8 cellular contexts compared by ENCODE assay signal in genomic region chr1:30754684-30755171, GRCh38. TPM values are rescaled to one million over a fixed set of nuclear protein-coding genes. Genes with fewer than 3 reads are reported as not detected.
DNase-seq lines count a peak whose midpoint lies in the region; ATAC-seq lines count a peak whose summit lies in the region.

No MANE protein-coding gene starts in this region.

- peaks cover 37 to 41% of the 10 kb centered on the region in 2 donors for H3K36me3 Mint-ChIP-seq in activated naive CD4-positive, alpha-beta T cell treated with anti-CD3 and anti-CD28 coated beads, Interleukin-2, amount 50 U/mL, for 72 hours

- H3K4me2 ChIP-seq in BLaER1 = peak overlapping the region; percentile 98

- H3K36me3 ChIP-seq in BLaER1 = peaks cover 52% of the 10 kb centered on the region
- H3K36me3 ChIP-seq in MG63 = no peaks in the 10 kb centered on the region

- H3K4me3 ChIP-seq in BLaER1 = peak overlapping the region; percentile 93
- H3K4me3 ChIP-seq in MG63 = no peak overlapping the region

- H3K27me3 ChIP-seq in BLaER1 (no peaks in the 10 kb centered on the region), MG63 (no peaks in the 10 kb centered on the region)

- peaks cover 70% of the 10 kb centered on the region for H3K4me1 ChIP-seq in BLaER1

- no peaks in the 10 kb centered on the region for H3K9me3 Mint-ChIP-seq in activated naive CD4-positive, alpha-beta T cell treated with anti-CD3 and anti-CD28 coated beads, Interleukin-2, amount 50 U/mL, for 72 hours

- peak in 1 of 2 donors; percentile 70 for DNase-seq in activated naive CD4-positive, alpha-beta T cell treated with anti-CD3 and anti-CD28 coated beads, Interleukin-2, amount 50 U/mL, for 72 hours (ENCODE audit: low spot score in 2 of 2)
- no peak for DNase-seq in NK-92 treated with Interleukin-12 subunit alpha and Interleukin-12 subunit beta, amount 100 ng/mL, for 24 hours (lab: John Stamatoyannopoulos, UW)
- DNase-seq in MG63 = no peak
- DNase-seq in stimulated activated naive CD4-positive, alpha-beta T cell treated with Interleukin-2 at 50 U/mL for 16 hours (lab: John Stamatoyannopoulos, UW) = no peak
- no peak for DNase-seq in stimulated activated CD4-positive, alpha-beta T cell treated with anti-CD3 and anti-CD28 coated beads, Interleukin-12 subunit alpha, Interleukin-12 subunit beta, amount 100 ng/mL, for 4 hours

- ATAC-seq in GM19035 (IDR thresholded peaks at IDR 0.05; ENCODE audit: unreplicated experiment) = peak; percentile 41
- ATAC-seq in HG03159 (IDR thresholded peaks at IDR 0.05; ENCODE audit: unreplicated experiment) = peak; percentile 44
- peak; percentile 13 to 57 for ATAC-seq in activated naive CD4-positive, alpha-beta T cell treated with anti-CD3 and anti-CD28 coated beads, Interleukin-2, amount 50 U/mL, for 72 hours

- peak overlapping the region; percentile 98 for H3K27ac ChIP-seq in BLaER1

- H3K9me3 ChIP-seq in BLaER1 (no peaks in the 10 kb centered on the region), MG63 (no peaks in the 10 kb centered on the region)

- peak overlapping the region; percentile 76 to 98 for H3K27ac Mint-ChIP-seq in activated naive CD4-positive, alpha-beta T cell treated with anti-CD3 and anti-CD28 coated beads, Interleukin-2, amount 50 U/mL, for 72 hours

- peak overlapping the region; percentile 98 for H3K9ac ChIP-seq in BLaER1

- H4K20me1 ChIP-seq in BLaER1 = peaks cover 36% of the 10 kb centered on the region

RNA-seq across cellular contexts. Expression of gene LAPTM5, which starts 2.8 kb away (rescaled TPM):
- total RNA-seq in activated naive CD4-positive, alpha-beta T cell treated with anti-CD3 and anti-CD28 coated beads, Interleukin-2, amount 50 U/mL, for 72 hours = 100 to 1,000 TPM; 248 to 298 TPM
- 0.30 TPM in 1 of 2 replicates, not detected in the other for total RNA-seq in MG63 (2014; rRNA removed; shearing (Covaris generic); ENCODE audit: low replicate concordance)

RNA-seq across cellular contexts. Expression of gene MATN1, which starts 31.3 kb away (rescaled TPM):
- total RNA-seq in activated naive CD4-positive, alpha-beta T cell treated with anti-CD3 and anti-CD28 coated beads, Interleukin-2, amount 50 U/mL, for 72 hours = under 1 TPM; 0.31 to 0.66 TPM
- not detected in 2 replicates for total RNA-seq in MG63 (2014; rRNA removed; shearing (Covaris generic); ENCODE audit: low replicate concordance)

Comparison
In these comparisons a context has a peak if more than half of its experiments do, and no peak if none do; other contexts are left out.
1. RNA of gene LAPTM5, which starts 2.8 kb away (total RNA-seq): 248 to 298 TPM in activated naive CD4-positive, alpha-beta T cell treated with anti-CD3 and anti-CD28 coated beads, Interleukin-2, amount 50 U/mL, for 72 hours; 0.30 TPM in MG63; every median in the first group is over 100 times any median in the second.
2. Peak in every context shown above with its lines, with median percentiles within 50 percentile points of each other: ATAC-seq.